Comparison of ENCODE assay signal across 8 cellular contexts in the genomic region with DNA sequence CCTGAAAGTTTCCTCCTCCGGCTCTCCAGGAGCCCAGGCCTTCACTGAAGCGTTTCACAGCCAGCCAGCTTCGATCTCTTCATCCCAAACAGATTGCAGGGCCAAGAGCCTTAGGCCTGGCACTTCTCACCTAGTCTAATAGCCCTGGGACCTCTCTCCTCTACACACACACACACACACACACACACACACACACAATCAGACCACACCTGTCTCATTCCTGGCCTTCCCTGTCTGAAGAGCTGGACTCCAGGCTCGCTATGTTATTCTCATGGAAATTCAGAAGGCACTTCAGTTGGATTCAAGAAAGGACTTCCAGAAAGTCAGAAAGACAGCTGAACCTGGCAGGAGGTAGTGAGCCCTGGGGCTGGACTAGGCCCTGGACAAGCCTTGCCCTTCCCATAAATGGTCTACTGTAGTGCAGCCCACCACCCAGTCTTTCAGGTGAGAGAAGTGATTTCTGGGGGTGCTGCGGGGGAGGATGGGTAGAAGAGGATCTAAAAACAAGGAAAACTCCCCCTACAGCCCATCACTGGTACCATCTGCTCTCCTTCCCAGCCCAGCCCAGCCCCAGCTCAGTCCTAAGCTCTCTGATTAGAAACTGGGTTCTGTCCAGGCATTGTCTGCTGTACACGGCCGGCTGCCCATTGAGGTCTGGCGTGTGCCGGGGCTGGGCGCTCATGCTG. TPM values are rescaled to one million over a fixed set of nuclear protein-coding genes. Genes with fewer than 3 reads are reported as not detected.
A peak's percentile ranks its signal among the peaks of the same experiment; 100 is the strongest.
DNase-seq lines count a peak whose midpoint lies in the region; ATAC-seq and TF ChIP-seq lines count a peak whose summit lies in the region.

No MANE protein-coding gene starts in this region.

- peaks cover 32% of the 10 kb centered on the region for H3K36me3 Mint-ChIP-seq in activated CD4-positive, alpha-beta T cell treated with anti-CD3 and anti-CD28 coated beads, Interleukin-2, amount 10 ng/mL, durations not matched to agents 7 days and 5 days (ENCODE audit: low read depth)

- H3K27ac Mint-ChIP-seq in activated CD4-positive, alpha-beta T cell treated with anti-CD3 and anti-CD28 coated beads, Interleukin-2, amount 10 ng/mL, durations not matched to agents 7 days and 5 days = peak overlapping the region; percentile 99

- no peak for TF ChIP-seq POLR2A in spleen (IDR thresholded peaks at IDR 0.05)

- WGBS in spleen, 5 donors = 57 to 80% (median 77%) methylated on average over 10 of the region's 10 CpGs

- no peaks in the 10 kb centered on the region for H3K9me3 Mint-ChIP-seq in activated CD4-positive, alpha-beta T cell treated with anti-CD3 and anti-CD28 coated beads, Interleukin-2, amount 10 ng/mL, durations not matched to agents 7 days and 5 days

- H3K4me3 Mint-ChIP-seq in activated CD4-positive, alpha-beta T cell treated with anti-CD3 and anti-CD28 coated beads, Interleukin-2, amount 10 ng/mL, durations not matched to agents 7 days and 5 days = peak overlapping the region; percentile 91

- ATAC-seq in HG02938 (IDR thresholded peaks at IDR 0.05; ENCODE audit: unreplicated experiment) = no peak

- H3K27ac ChIP-seq in spleen = peak overlapping the region; percentile 81 to 96 (median 94)

- peak; percentile 74 for DNase-seq in D341Med (ENCODE audit: low spot score)
- peak; percentile 57 for DNase-seq in HuH-7.5 (ENCODE audit: low spot score)
- DNase-seq in activated CD4-positive, alpha-beta T cell treated with anti-CD3 and anti-CD28 coated beads, Interleukin-2, amount 10 ng/mL, durations not matched to agents 7 days and 5 days = peak; percentile 50
- no peak for DNase-seq in fibroblast of the aortic adventitia (ENCODE audit: low read depth)
- peak; percentile 85 for DNase-seq in spleen
- no peak for DNase-seq in GM19238 (ENCODE audit: insufficient read length, low spot score)
- no peak for DNase-seq in cardiac septum (ENCODE audit: low spot score)

- CTCF ChIA-PET in activated CD4-positive, alpha-beta T cell treated with anti-CD3 and anti-CD28 coated beads, Interleukin-2, amount 10 ng/mL, durations not matched to agents 7 days and 5 days (lab: Charles Lee) = interaction anchor here (0.6 to 13.3 kb wide), 14 partner anchors 8 to 143 kb away, joined by 3 to 152 read pairs (median 4); no protein-coding TSS in a partner anchor

- intact Hi-C loops in spleen (cut with DNase I; ENCODE audit: low total_unique reads) (no loop called here), cardiac septum (cut with DNase I) (no loop called here)

- H3K9me3 ChIP-seq in spleen = no peaks in the 10 kb centered on the region

- peak; percentile 28 for TF ChIP-seq CTCF in fibroblast of the aortic adventitia (IDR thresholded peaks at IDR 0.05; ENCODE audit: insufficient read depth, low read length)
- TF ChIP-seq CTCF in spleen (IDR thresholded peaks at IDR 0.05 in 8 of 11, conservative IDR thresholded peaks at IDR 0.05 in 3 of 11) = peak in 7 of 11 experiments; percentile 5 to 48 (median 28)

- POLR2A ChIA-PET in activated CD4-positive, alpha-beta T cell treated with anti-CD3 and anti-CD28 coated beads, Interleukin-2, amount 10 ng/mL, durations not matched to agents 7 days and 5 days (lab: Charles Lee) = no interaction called here

- H3K4me3 ChIP-seq in fibroblast of the aortic adventitia (ENCODE audit: low read depth, low read length) = no peak overlapping the region
- peak overlapping the region in 4 of 8 donors; percentile 64 to 79 (median 70) for H3K4me3 ChIP-seq in spleen

- no peaks in the 10 kb centered on the region for H3K36me3 ChIP-seq in spleen

- peaks cover 59 to 96% (median 92%) of the 10 kb centered on the region in 6 donors for H3K4me1 ChIP-seq in spleen

- no peaks in the 10 kb centered on the region for H3K27me3 ChIP-seq in spleen (replicated peaks in 1 of 7)

- peaks cover 76% of the 10 kb centered on the region for H3K4me1 Mint-ChIP-seq in activated CD4-positive, alpha-beta T cell treated with anti-CD3 and anti-CD28 coated beads, Interleukin-2, amount 10 ng/mL, durations not matched to agents 7 days and 5 days

- H3K27me3 Mint-ChIP-seq in activated CD4-positive, alpha-beta T cell treated with anti-CD3 and anti-CD28 coated beads, Interleukin-2, amount 10 ng/mL, durations not matched to agents 7 days and 5 days = no peaks in the 10 kb centered on the region

RNA-seq across cellular contexts. Expression of gene KIF21B, which starts 2.7 kb away (rescaled TPM):
- total RNA-seq in activated CD4-positive, alpha-beta T cell treated with anti-CD3 and anti-CD28 coated beads, Interleukin-2, amount 10 ng/mL, durations not matched to agents 7 days and 5 days = 100 to 1,000 TPM; 104 to 107 TPM
- total RNA-seq in fibroblast of the aortic adventitia (ENCODE audit: low replicate concordance) = under 0.01 TPM in 1 of 2 replicates, not detected in the other
- total RNA-seq in spleen = 10 to 100 TPM; 27.1 to 49.0 (median 30.0) TPM
- 1 to 10 TPM; 3.0 to 9.3 (median 4.5) TPM for polyA plus RNA-seq in spleen
- total RNA-seq in cardiac septum = 0.73 TPM

Comparison
In these comparisons a context has a peak if more than half of its experiments do, and no peak if none do; other contexts are left out.
1. DNase-seq: peak in D341Med (single experiment), HuH-7.5 (single experiment), activated CD4-positive, alpha-beta T cell treated with anti-CD3 and anti-CD28 coated beads, Interleukin-2, amount 10 ng/mL, durations not matched to agents 7 days and 5 days (single experiment) and spleen (single experiment); none in fibroblast of the aortic adventitia (single experiment), GM19238 (single experiment) and cardiac septum (single experiment).
2. RNA of gene KIF21B, which starts 2.7 kb away (total RNA-seq): 104 to 107 TPM in activated CD4-positive, alpha-beta T cell treated with anti-CD3 and anti-CD28 coated beads, Interleukin-2, amount 10 ng/mL, durations not matched to agents 7 days and 5 days and 27.1 to 49.0 TPM in spleen; 0.73 TPM in cardiac septum (single experiment) and under 0.01 TPM in fibroblast of the aortic adventitia; every median in the first group is over 10 times any median in the second.